7 cellular contexts compared by ENCODE assay signal in genomic region chr16:30077656-30078055, GRCh38. TPM values are rescaled to one million over a fixed set of nuclear protein-coding genes. Genes with fewer than 3 reads are reported as not detected.
DNase-seq lines count a peak whose midpoint lies in the region; ATAC-seq lines count a peak whose summit lies in the region.
"Had no signal": no experiment of that assay in that cellular context is flagged by ENCODE, and none has a peak within 500 bp of the region (broad histone marks: within the 10 kb centered on the region; RNA-seq: fewer than 3 reads in every experiment).

No MANE protein-coding gene starts in this region.

- POLR2A ChIA-PET in CD4-positive, alpha-beta memory T cell (lab: Charles Lee; ENCODE audit: partially characterized antibody): interaction anchor here (5.7 to 20.4 kb wide), 3 partner anchors 11 to 107 kb away, joined by 46 to 404 read pairs (median 125); partner anchors contain the start of genes ALDOA, CORO1A, TBX6 and YPEL3

- no peak for DNase-seq in CD4-positive, alpha-beta memory T cell
- peak; percentile 65 for DNase-seq in RKO (ENCODE audit: low spot score)
- DNase-seq in immature natural killer cell: no peak
- DNase-seq in stimulated activated CD4-positive, alpha-beta T cell treated with anti-CD3 and anti-CD28 coated beads, Interleukin-4, amount 100 ng/mL, for 4 hours: no peak
- no peak for DNase-seq in NCI-H2171 (lab: John Stamatoyannopoulos, UW)
- DNase-seq: DMS79 had no signal

- H3K27me3 ChIP-seq in CD4-positive, alpha-beta memory T cell (ENCODE audit: insufficient read depth, low read length): no peaks in the 10 kb centered on the region

- ATAC-seq in stimulated activated memory B cell treated with anti-CD40 and anti-IgM and Interleukin-4, amounts not matched to agents 10 μg/mL and 1 μg/mL and 100 μg/mL, for 72 hours: no peak

- H3K27ac Mint-ChIP-seq in CD4-positive, alpha-beta memory T cell: peak overlapping the region; percentile 22 to 97 (median 83)
- peak overlapping the region; percentile 52 to 99 (median 96) for H3K27ac Mint-ChIP-seq in immature natural killer cell
- no peak overlapping the region for H3K27ac Mint-ChIP-seq in stimulated activated memory B cell treated with anti-CD40 and anti-IgM and Interleukin-4, amounts not matched to agents 10 μg/mL and 1 μg/mL and 100 μg/mL, for 72 hours

- CTCF ChIA-PET in CD4-positive, alpha-beta memory T cell (lab: Charles Lee; ENCODE audit: partially characterized antibody): interaction anchor here (0.5 to 9.2 kb wide), 2 partner anchors 14 to 21 kb away, joined by 3 to 60 read pairs; partner anchors contain the start of gene TBX6

- H3K9me3 Mint-ChIP-seq in CD4-positive, alpha-beta memory T cell: peaks cover 0 to 2% (median 0%) of the 10 kb centered on the region in 8 donors
- no peaks in the 10 kb centered on the region for H3K9me3 Mint-ChIP-seq in immature natural killer cell
- no peaks in the 10 kb centered on the region for H3K9me3 Mint-ChIP-seq in stimulated activated memory B cell treated with anti-CD40 and anti-IgM and Interleukin-4, amounts not matched to agents 10 μg/mL and 1 μg/mL and 100 μg/mL, for 72 hours

- intact Hi-C loops in CD4-positive, alpha-beta memory T cell (cut with micrococcal nuclease): no loop called here

- H3K4me1 Mint-ChIP-seq in CD4-positive, alpha-beta memory T cell: peaks cover 22 to 49% (median 33%) of the 10 kb centered on the region in 4 donors
- H3K4me1 Mint-ChIP-seq in immature natural killer cell: peaks cover 40 to 52% of the 10 kb centered on the region in 2 donors
- peaks cover 40% of the 10 kb centered on the region for H3K4me1 Mint-ChIP-seq in stimulated activated memory B cell treated with anti-CD40 and anti-IgM and Interleukin-4, amounts not matched to agents 10 μg/mL and 1 μg/mL and 100 μg/mL, for 72 hours

- peaks cover 33% of the 10 kb centered on the region for H3K4me1 ChIP-seq in CD4-positive, alpha-beta memory T cell (ENCODE audit: insufficient read depth, low read length)

- no peak overlapping the region for H3K4me3 ChIP-seq in CD4-positive, alpha-beta memory T cell (ENCODE audit: low read length in 2 of 2)

- peaks cover 43% of the 10 kb centered on the region for H3K36me3 ChIP-seq in CD4-positive, alpha-beta memory T cell (ENCODE audit: insufficient read depth, low read length)

- H3K27me3 Mint-ChIP-seq in CD4-positive, alpha-beta memory T cell: no peaks in the 10 kb centered on the region
- H3K27me3 Mint-ChIP-seq in immature natural killer cell (ENCODE audit: low read depth in 3 of 3): peaks cover 7 to 15% (median 9%) of the 10 kb centered on the region in 3 donors
- H3K27me3 Mint-ChIP-seq in stimulated activated memory B cell treated with anti-CD40 and anti-IgM and Interleukin-4, amounts not matched to agents 10 μg/mL and 1 μg/mL and 100 μg/mL, for 72 hours: no peaks in the 10 kb centered on the region

- peak overlapping the region; percentile 57 to 99 (median 94) for H3K4me3 Mint-ChIP-seq in CD4-positive, alpha-beta memory T cell
- H3K4me3 Mint-ChIP-seq in immature natural killer cell: peak overlapping the region; percentile 89 to 96 (median 94)
- H3K4me3 Mint-ChIP-seq in stimulated activated memory B cell treated with anti-CD40 and anti-IgM and Interleukin-4, amounts not matched to agents 10 μg/mL and 1 μg/mL and 100 μg/mL, for 72 hours: no peak overlapping the region

- H3K9me3 ChIP-seq in CD4-positive, alpha-beta memory T cell (ENCODE audit: control insufficient read depth in 1 of 2, low read length in 2 of 2): no peaks in the 10 kb centered on the region

- H3K27ac ChIP-seq in CD4-positive, alpha-beta memory T cell (ENCODE audit: low read depth, low read length): peak overlapping the region; percentile 89

- H3K36me3 Mint-ChIP-seq in CD4-positive, alpha-beta memory T cell: peaks cover 22 to 54% of the 10 kb centered on the region in 2 donors
- peaks cover 4 to 15% (median 6%) of the 10 kb centered on the region in 3 donors for H3K36me3 Mint-ChIP-seq in immature natural killer cell
- peaks cover 31% of the 10 kb centered on the region for H3K36me3 Mint-ChIP-seq in stimulated activated memory B cell treated with anti-CD40 and anti-IgM and Interleukin-4, amounts not matched to agents 10 μg/mL and 1 μg/mL and 100 μg/mL, for 72 hours

RNA-seq across cellular contexts. Expression of gene PPP4C, which starts 1.9 kb away (rescaled TPM):
- 10 to 100 TPM; 75.8 to 86.3 TPM for total RNA-seq in CD4-positive, alpha-beta memory T cell
- 100 to 1,000 TPM; 167 to 276 TPM for polyA plus RNA-seq in CD4-positive, alpha-beta memory T cell
- polyA plus RNA-seq in immature natural killer cell: 100 to 1,000 TPM; 244 to 365 (median 317) TPM

RNA-seq across cellular contexts. Expression of gene ALDOA, which starts 12.1 kb away (rescaled TPM):
- total RNA-seq in CD4-positive, alpha-beta memory T cell: 100 to 1,000 TPM; 558 to 563 TPM
- polyA plus RNA-seq in CD4-positive, alpha-beta memory T cell: 1,000 to 10,000 TPM; 1,058 to 1,115 TPM
- 1,000 to 10,000 TPM in 2 of 3 donors, 100 to 1,000 TPM in 1; 741 to 1,156 (median 1,018) TPM for polyA plus RNA-seq in immature natural killer cell

RNA-seq across cellular contexts. Expression of gene TBX6, which starts 14.1 kb away (rescaled TPM):
- 1 to 10 TPM; 1.3 to 1.4 TPM for total RNA-seq in CD4-positive, alpha-beta memory T cell
- under 1 TPM in 1 of 2 donors, not detected in 1; 0.36 TPM for polyA plus RNA-seq in CD4-positive, alpha-beta memory T cell
- not detected for polyA plus RNA-seq in immature natural killer cell

RNA-seq across cellular contexts. Expression of gene YPEL3, which starts 18.4 kb away (rescaled TPM):
- total RNA-seq in CD4-positive, alpha-beta memory T cell: 100 to 1,000 TPM; 263 to 266 TPM
- polyA plus RNA-seq in CD4-positive, alpha-beta memory T cell: 100 to 1,000 TPM; 172 to 331 TPM
- 100 to 1,000 TPM; 248 to 354 (median 284) TPM for polyA plus RNA-seq in immature natural killer cell

RNA-seq across cellular contexts. Expression of gene GDPD3, which starts 35.7 kb away (rescaled TPM):
- total RNA-seq in CD4-positive, alpha-beta memory T cell: 10 to 100 TPM; 31.5 to 37.2 TPM
- under 1 TPM in 1 of 2 donors, not detected in 1; 0.25 TPM for polyA plus RNA-seq in CD4-positive, alpha-beta memory T cell
- polyA plus RNA-seq in immature natural killer cell: not detected
